20 cellular contexts compared by ENCODE assay signal in the genomic region with DNA sequence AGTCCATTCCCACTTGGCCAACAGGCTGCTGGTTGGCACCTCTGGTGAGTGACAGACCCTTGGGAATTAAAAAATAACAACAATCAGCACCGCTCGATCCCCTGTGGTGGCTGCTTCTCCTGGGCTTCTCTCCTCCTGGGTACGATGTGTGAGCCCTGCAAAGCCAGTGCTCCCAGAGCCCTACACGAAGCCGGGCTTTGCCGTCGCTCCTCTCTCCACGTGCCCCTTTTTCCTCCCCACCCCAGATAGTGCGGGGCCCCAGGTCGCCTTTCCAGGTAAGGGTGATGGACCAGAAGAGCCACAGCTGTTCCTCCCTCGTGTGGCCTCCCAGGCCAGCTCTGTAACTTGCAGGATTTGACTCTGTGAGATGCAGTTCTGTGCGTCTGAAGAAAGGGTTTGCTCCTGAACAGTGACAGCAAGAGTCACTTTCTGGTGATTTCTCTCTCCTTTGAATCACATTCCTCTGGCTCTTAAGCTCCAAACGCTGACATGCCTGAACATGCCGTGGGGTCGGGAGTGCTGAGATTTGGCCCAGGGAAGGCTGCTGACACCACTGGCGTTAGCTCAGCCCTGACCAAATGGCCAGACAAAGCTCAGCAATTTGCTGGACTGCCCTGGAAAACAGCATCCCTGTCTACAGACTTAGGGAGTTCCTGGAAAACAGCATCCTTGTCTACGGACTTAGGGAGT. TPM values are rescaled to one million over a fixed set of nuclear protein-coding genes. Genes with fewer than 3 reads are reported as not detected.
DNase-seq lines count a peak whose midpoint lies in the region; ATAC-seq, FAIRE-seq and TF ChIP-seq lines count a peak whose summit lies in the region.
"Had no signal": no experiment of that assay in that cellular context is flagged by ENCODE, and none has a peak within 500 bp of the region (broad histone marks: within the 10 kb centered on the region; RNA-seq: fewer than 3 reads in every experiment).

No MANE protein-coding gene starts in this region.

- DNase-seq in HPDE6-E6E7 (ENCODE audit: extremely low spot score) (peak; percentile 14), astrocyte (ENCODE audit: low read depth) (no peak), left ventricle myocardium inferior (peak; percentile 9), neuronal stem cell (ENCODE audit: low spot score) (no peak), coronary artery (ENCODE audit: low spot score) (no peak)
- DNase-seq in central memory CD4-positive, alpha-beta T cell, result no peak
- DNase-seq: activated CD4-positive, CD25-positive, alpha-beta regulatory T cell; activated naive CD4-positive, alpha-beta T cell treated with anti-CD3 and anti-CD28 coated beads, Interleukin-2, amount 10 ng/mL, durations not matched to agents 7 days and 5 days; activated T-cell treated with anti-CD3 and anti-CD28 coated beads, Interleukin-2, amount 50 U/mL, for 4 hours; cortex of kidney; gastrocnemius medialis; left colon; NCI-H1436; PC-3; stimulated activated naive B cell treated with anti-CD40 and anti-IgM and Interleukin-4, amounts not matched to agents 10 μg/mL and 1 μg/mL and 100 μg/mL, for 72 hours; tibial artery had no signal

- intact Hi-C loops in left ventricle myocardium inferior (cut with micrococcal nuclease), result no loop called here

- WGBS in neuronal stem cell (ENCODE audit: extremely low coverage in 2 of 2, insufficient read length in 2 of 2, insufficient replicate concordance in 1 of 2), 2 donors, result no CpG with 5 or more reads among the region's 17 CpGs

- TF ChIP-seq CTCF in astrocyte (IDR thresholded peaks at IDR 0.05; ENCODE audit: insufficient read depth, low read depth, low read length), result no peak
- TF ChIP-seq CTCF in left ventricle myocardium inferior (IDR thresholded peaks at IDR 0.05; ENCODE audit: borderline replicate concordance), result no peak
- no peak for TF ChIP-seq CTCF in coronary artery (IDR thresholded peaks at IDR 0.05)

- H3K36me3 Mint-ChIP-seq in astrocyte (ENCODE audit: low read depth, unreplicated experiment), result no peaks in the 10 kb centered on the region
- H3K36me3 Mint-ChIP-seq: activated naive CD4-positive, alpha-beta T cell treated with anti-CD3 and anti-CD28 coated beads, Interleukin-2, amount 10 ng/mL, durations not matched to agents 7 days and 5 days; stimulated activated naive B cell treated with anti-CD40 and anti-IgM and Interleukin-4, amounts not matched to agents 10 μg/mL and 1 μg/mL and 100 μg/mL, for 72 hours had no signal

- no peak for ATAC-seq in GM21526 (IDR thresholded peaks at IDR 0.05; ENCODE audit: low FRiP score, unreplicated experiment)
- ATAC-seq: activated T-cell treated with anti-CD3 and anti-CD28 coated beads, Interleukin-2, amount 50 U/mL, for 4 hours; left colon; PC-3; right lobe of liver; stimulated activated naive B cell treated with anti-CD40 and anti-IgM and Interleukin-4, amounts not matched to agents 10 μg/mL and 1 μg/mL and 100 μg/mL, for 72 hours had no signal

- H2BK15ac ChIP-seq in neuronal stem cell (ENCODE audit: low read length), result peak overlapping the region; percentile 8

- no peak overlapping the region for H2AFZ ChIP-seq in astrocyte (ENCODE audit: low read depth, low read length)
- peak overlapping the region; percentile 65 for H2AFZ ChIP-seq in neuronal stem cell (ENCODE audit: low read length)

- peak overlapping the region; percentile 78 for H2BK5ac ChIP-seq in neuronal stem cell (ENCODE audit: low read length)

- peaks cover 3% of the 10 kb centered on the region for H3K9me3 Mint-ChIP-seq in astrocyte (ENCODE audit: unreplicated experiment)
- H3K9me3 Mint-ChIP-seq: activated naive CD4-positive, alpha-beta T cell treated with anti-CD3 and anti-CD28 coated beads, Interleukin-2, amount 10 ng/mL, durations not matched to agents 7 days and 5 days; activated T-cell treated with anti-CD3 and anti-CD28 coated beads, Interleukin-2, amount 50 U/mL, for 4 hours; stimulated activated naive B cell treated with anti-CD40 and anti-IgM and Interleukin-4, amounts not matched to agents 10 μg/mL and 1 μg/mL and 100 μg/mL, for 72 hours had no signal

- no peaks in the 10 kb centered on the region for H3K79me2 ChIP-seq in astrocyte (ENCODE audit: insufficient read depth, low read length)

- no peak for FAIRE-seq in astrocyte (lab: Jason Lieb, UNC)

- peaks cover 34% of the 10 kb centered on the region for H3K27me3 Mint-ChIP-seq in astrocyte (ENCODE audit: low read depth, unreplicated experiment)

- peaks cover 14% of the 10 kb centered on the region for H3K4me1 Mint-ChIP-seq in astrocyte (ENCODE audit: low read depth, unreplicated experiment)
- H3K4me1 Mint-ChIP-seq: activated naive CD4-positive, alpha-beta T cell treated with anti-CD3 and anti-CD28 coated beads, Interleukin-2, amount 10 ng/mL, durations not matched to agents 7 days and 5 days; stimulated activated naive B cell treated with anti-CD40 and anti-IgM and Interleukin-4, amounts not matched to agents 10 μg/mL and 1 μg/mL and 100 μg/mL, for 72 hours had no signal

- no peak overlapping the region for H3K4me3 ChIP-seq in astrocyte (ENCODE audit: insufficient read depth, low read depth, low read length)
- H3K4me3 ChIP-seq in left ventricle myocardium inferior, result no peak overlapping the region
- no peak overlapping the region for H3K4me3 ChIP-seq in neuronal stem cell (ENCODE audit: low read length in 2 of 2)
- H3K4me3 ChIP-seq in coronary artery, result no peak overlapping the region
- H3K4me3 ChIP-seq: gastrocnemius medialis, right lobe of liver, SK-N-MC, tibial artery had no signal

- no peaks in the 10 kb centered on the region for H3K27me3 ChIP-seq in astrocyte (ENCODE audit: insufficient read depth, low read length)
- H3K27me3 ChIP-seq in left ventricle myocardium inferior (ENCODE audit: low read depth), result no peaks in the 10 kb centered on the region
- no peaks in the 10 kb centered on the region for H3K27me3 ChIP-seq in neuronal stem cell (ENCODE audit: control insufficient read depth in 3 of 3, insufficient read depth in 3 of 3, low read depth in 1 of 3, low read length in 3 of 3)
- H3K27me3 ChIP-seq: gastrocnemius medialis, right lobe of liver had no signal

- no peak overlapping the region for H3K4me2 ChIP-seq in astrocyte (ENCODE audit: low read length)
- no peak overlapping the region for H3K4me2 ChIP-seq in neuronal stem cell (ENCODE audit: insufficient read depth, low read length, poor library complexity, severe bottlenecking)

- no peak overlapping the region for H4K8ac ChIP-seq in neuronal stem cell (ENCODE audit: low read depth, low read length)

- H3K9ac ChIP-seq in astrocyte (ENCODE audit: low read length), result no peak overlapping the region
- no peak overlapping the region for H3K9ac ChIP-seq in neuronal stem cell (ENCODE audit: low read depth, low read length, poor library complexity)

- peak overlapping the region; percentile 19 for H2BK120ac ChIP-seq in neuronal stem cell (ENCODE audit: low read depth, low read length)

- peak overlapping the region; percentile 20 for H2AK5ac ChIP-seq in neuronal stem cell (ENCODE audit: low read depth, low read length)

- H3K9me3 ChIP-seq in astrocyte (ENCODE audit: insufficient read depth, low read depth, low read length) (no peaks in the 10 kb centered on the region), left ventricle myocardium inferior (replicated peaks) (no peaks in the 10 kb centered on the region), neuronal stem cell (replicated peaks in 1 of 2; ENCODE audit: control insufficient read depth in 2 of 2, insufficient read depth in 1 of 2, low read depth in 1 of 2, low read length in 2 of 2) (no peaks in the 10 kb centered on the region)
- H3K9me3 ChIP-seq: gastrocnemius medialis, right lobe of liver, tibial artery had no signal

- no peak overlapping the region for H3K14ac ChIP-seq in neuronal stem cell (ENCODE audit: low read length)

- H3K4me1 ChIP-seq in astrocyte (ENCODE audit: insufficient read depth, low read length) (peaks cover 7% of the 10 kb centered on the region), left ventricle myocardium inferior (peaks cover 11% of the 10 kb centered on the region), neuronal stem cell (ENCODE audit: control insufficient read depth in 2 of 2, insufficient read depth in 1 of 2, low read depth in 1 of 2, low read length in 2 of 2) (peaks cover 35 to 39% of the 10 kb centered on the region in 2 donors)
- H3K4me1 ChIP-seq: tibial artery had no signal

- no peaks in the 10 kb centered on the region for H4K20me1 ChIP-seq in astrocyte (ENCODE audit: insufficient read depth, low read length)

- peak overlapping the region; percentile 97 for H3K18ac ChIP-seq in neuronal stem cell (ENCODE audit: low read length)

- H3K4ac ChIP-seq in neuronal stem cell (ENCODE audit: low read length), result no peak overlapping the region

- H3K23ac ChIP-seq in neuronal stem cell (ENCODE audit: low read depth, low read length, poor library complexity), result peak overlapping the region; percentile 3

- H2BK12ac ChIP-seq in neuronal stem cell (ENCODE audit: low read length), result peak overlapping the region; percentile 16

- peak overlapping the region; percentile 87 for H4K91ac ChIP-seq in neuronal stem cell (ENCODE audit: low read depth, low read length, poor library complexity)

- peak overlapping the region; percentile 82 for H3K27ac Mint-ChIP-seq in astrocyte (ENCODE audit: unreplicated experiment)
- H3K27ac Mint-ChIP-seq: activated naive CD4-positive, alpha-beta T cell treated with anti-CD3 and anti-CD28 coated beads, Interleukin-2, amount 10 ng/mL, durations not matched to agents 7 days and 5 days; stimulated activated naive B cell treated with anti-CD40 and anti-IgM and Interleukin-4, amounts not matched to agents 10 μg/mL and 1 μg/mL and 100 μg/mL, for 72 hours had no signal

- H3K27ac ChIP-seq in astrocyte (ENCODE audit: low read depth, low read length), result no peak overlapping the region
- no peak overlapping the region for H3K27ac ChIP-seq in left ventricle myocardium inferior (replicated peaks)
- H3K27ac ChIP-seq in neuronal stem cell (replicated peaks; ENCODE audit: low read length), result peak overlapping the region; percentile 85
- H3K27ac ChIP-seq in coronary artery, result no peak overlapping the region
- H3K27ac ChIP-seq: gastrocnemius medialis, right lobe of liver, SK-N-MC, tibial artery had no signal

- H3K79me1 ChIP-seq in neuronal stem cell (ENCODE audit: low read depth, low read length), result no peaks in the 10 kb centered on the region

- H3K36me3 ChIP-seq in astrocyte (ENCODE audit: insufficient read depth, low read length) (no peaks in the 10 kb centered on the region), left ventricle myocardium inferior (no peaks in the 10 kb centered on the region), neuronal stem cell (replicated peaks in 1 of 2; ENCODE audit: control insufficient read depth in 2 of 2, insufficient read depth in 2 of 2, low read length in 2 of 2) (peaks cover 0 to 2% of the 10 kb centered on the region in 2 donors)
- H3K36me3 ChIP-seq: gastrocnemius medialis, right lobe of liver, tibial artery had no signal

- H3K4me3 Mint-ChIP-seq in astrocyte (ENCODE audit: unreplicated experiment), result no peak overlapping the region
- H3K4me3 Mint-ChIP-seq: activated naive CD4-positive, alpha-beta T cell treated with anti-CD3 and anti-CD28 coated beads, Interleukin-2, amount 10 ng/mL, durations not matched to agents 7 days and 5 days; activated T-cell treated with anti-CD3 and anti-CD28 coated beads, Interleukin-2, amount 50 U/mL, for 4 hours; stimulated activated naive B cell treated with anti-CD40 and anti-IgM and Interleukin-4, amounts not matched to agents 10 μg/mL and 1 μg/mL and 100 μg/mL, for 72 hours had no signal

RNA-seq across cellular contexts. Expression of a gene that starts 59.2 kb away (rescaled TPM):
- 1.6 and 2.0 TPM in 2 replicates for total RNA-seq in astrocyte
- 11.7 TPM for total RNA-seq in left ventricle myocardium inferior
- polyA plus RNA-seq in neuronal stem cell (2013, experiment 1 of 2), result 66.9 TPM
- 67.5 TPM for polyA plus RNA-seq in neuronal stem cell (2013, experiment 2 of 2)
- total RNA-seq: T-helper 2 cell treated with Interferon-gamma antibody and Interleukin-4, amounts not matched to agents 100 ng/mL and 5 ng/mL, for 36 hours had no signal

Comparison
In these comparisons a context has a peak if more than half of its experiments do, and no peak if none do; other contexts are left out.
1. DNase-seq: peak in HPDE6-E6E7 (single experiment) and left ventricle myocardium inferior (single experiment); none in astrocyte (single experiment), neuronal stem cell (single experiment), coronary artery (single experiment) and central memory CD4-positive, alpha-beta T cell (single experiment).